ENCODE assay signal across 8 cellular contexts in the genomic region with DNA sequence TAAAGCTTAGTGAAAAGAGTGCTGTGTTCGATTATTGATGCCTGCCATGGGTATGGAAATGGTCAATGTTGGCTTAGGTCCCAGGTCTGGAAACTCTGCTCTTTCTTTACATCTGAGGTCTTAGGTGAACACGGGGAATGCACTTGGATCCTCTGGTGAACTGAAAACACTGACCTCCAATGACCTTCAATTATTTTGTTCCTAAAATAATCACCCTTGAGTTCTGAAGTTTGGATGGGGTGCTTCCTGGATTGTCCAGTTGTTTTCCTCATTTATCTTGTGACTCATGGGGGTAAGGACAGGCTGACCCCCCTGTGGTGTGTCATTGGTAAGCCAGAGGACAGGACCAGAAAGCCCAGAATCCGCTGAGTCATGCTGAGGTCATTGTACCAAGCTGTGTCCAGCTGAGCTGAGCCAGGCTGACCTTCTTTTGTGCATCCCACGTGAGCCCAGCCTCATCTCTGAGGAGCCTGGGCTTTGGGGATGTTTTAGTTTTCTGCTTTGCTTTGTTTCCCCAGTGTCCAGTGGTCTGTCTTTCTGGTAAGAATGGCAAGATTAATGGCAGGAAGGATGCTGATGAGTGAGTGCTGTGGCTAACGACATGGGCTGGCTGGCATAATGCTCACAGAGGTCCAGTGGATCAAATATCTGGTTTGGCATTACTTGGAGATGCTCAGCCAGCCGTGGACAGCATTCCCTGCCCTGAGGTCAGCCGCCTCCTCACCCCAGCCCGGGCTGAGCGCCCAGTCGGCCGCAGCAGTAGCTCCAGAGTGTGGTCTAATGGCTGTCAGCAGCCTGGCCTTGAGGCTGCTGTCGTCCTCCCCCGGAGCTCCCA. TPM values are rescaled to one million over a fixed set of nuclear protein-coding genes. Genes with fewer than 3 reads are reported as not detected.
DNase-seq lines count a peak whose midpoint lies in the region; ATAC-seq lines count a peak whose summit lies in the region.

No MANE protein-coding gene starts in this region.

- peaks cover 35% of the 10 kb centered on the region for H3K36me3 Mint-ChIP-seq in activated CD8-positive, alpha-beta T cell treated with anti-CD3 and anti-CD28 coated beads, Interleukin-2, amount 10 ng/mL, durations not matched to agents 7 days and 5 days (ENCODE audit: low read depth)
- peaks cover 49% of the 10 kb centered on the region for H3K36me3 Mint-ChIP-seq in activated CD4-positive, alpha-beta T cell treated with anti-CD3 and anti-CD28 coated beads, Interleukin-2, amount 10 ng/mL, durations not matched to agents 24 days and 14 days (ENCODE audit: low read depth)

- CTCF ChIA-PET in activated CD8-positive, alpha-beta T cell treated with anti-CD3 and anti-CD28 coated beads, Interleukin-2, amount 10 ng/mL, durations not matched to agents 7 days and 5 days (lab: Charles Lee): interaction anchor here (2.8 kb wide), 1 partner anchor 51 kb away, joined by 11 read pairs; the partner anchor contains the start of gene RNF141

- H3K27ac Mint-ChIP-seq in activated CD8-positive, alpha-beta T cell treated with anti-CD3 and anti-CD28 coated beads, Interleukin-2, amount 10 ng/mL, durations not matched to agents 7 days and 5 days: peak overlapping the region; percentile 23
- H3K27ac Mint-ChIP-seq in activated CD4-positive, alpha-beta T cell treated with anti-CD3 and anti-CD28 coated beads, Interleukin-2, amount 10 ng/mL, durations not matched to agents 24 days and 14 days: no peak overlapping the region

- no peaks in the 10 kb centered on the region for H3K9me3 Mint-ChIP-seq in activated CD8-positive, alpha-beta T cell treated with anti-CD3 and anti-CD28 coated beads, Interleukin-2, amount 10 ng/mL, durations not matched to agents 7 days and 5 days (ENCODE audit: insufficient read depth)
- H3K9me3 Mint-ChIP-seq in activated CD4-positive, alpha-beta T cell treated with anti-CD3 and anti-CD28 coated beads, Interleukin-2, amount 10 ng/mL, durations not matched to agents 24 days and 14 days: no peaks in the 10 kb centered on the region

- no peak overlapping the region for H3K4me3 Mint-ChIP-seq in activated CD8-positive, alpha-beta T cell treated with anti-CD3 and anti-CD28 coated beads, Interleukin-2, amount 10 ng/mL, durations not matched to agents 7 days and 5 days
- no peak overlapping the region for H3K4me3 Mint-ChIP-seq in activated CD4-positive, alpha-beta T cell treated with anti-CD3 and anti-CD28 coated beads, Interleukin-2, amount 10 ng/mL, durations not matched to agents 24 days and 14 days

- DNase-seq in HCEC 1CT (peak; percentile 99), glomerular visceral epithelial cell (ENCODE audit: extremely low spot score) (peak; percentile 96), posterior cingulate gyrus (peak in 8 of 10 donors; percentile 67 to 96 (median 86)), germinal center (ENCODE audit: low spot score) (no peak), DMS153 (lab: John Stamatoyannopoulos, UW) (no peak)
- no peak for DNase-seq in activated CD8-positive, alpha-beta T cell treated with anti-CD3 and anti-CD28 coated beads, Interleukin-2, amount 10 ng/mL, durations not matched to agents 7 days and 5 days
- no peak for DNase-seq in activated CD4-positive, alpha-beta T cell treated with anti-CD3 and anti-CD28 coated beads, Interleukin-2, amount 10 ng/mL, durations not matched to agents 24 days and 14 days

- peaks cover 11% of the 10 kb centered on the region for H3K4me1 Mint-ChIP-seq in activated CD8-positive, alpha-beta T cell treated with anti-CD3 and anti-CD28 coated beads, Interleukin-2, amount 10 ng/mL, durations not matched to agents 7 days and 5 days (ENCODE audit: low read depth)
- H3K4me1 Mint-ChIP-seq in activated CD4-positive, alpha-beta T cell treated with anti-CD3 and anti-CD28 coated beads, Interleukin-2, amount 10 ng/mL, durations not matched to agents 24 days and 14 days: peaks cover 15% of the 10 kb centered on the region

- POLR2A ChIA-PET in activated CD8-positive, alpha-beta T cell treated with anti-CD3 and anti-CD28 coated beads, Interleukin-2, amount 10 ng/mL, durations not matched to agents 7 days and 5 days (lab: Charles Lee): no interaction called here

- no peaks in the 10 kb centered on the region for H3K27me3 Mint-ChIP-seq in activated CD8-positive, alpha-beta T cell treated with anti-CD3 and anti-CD28 coated beads, Interleukin-2, amount 10 ng/mL, durations not matched to agents 7 days and 5 days (ENCODE audit: low read depth)
- no peaks in the 10 kb centered on the region for H3K27me3 Mint-ChIP-seq in activated CD4-positive, alpha-beta T cell treated with anti-CD3 and anti-CD28 coated beads, Interleukin-2, amount 10 ng/mL, durations not matched to agents 24 days and 14 days

- ATAC-seq in activated CD8-positive, alpha-beta T cell treated with anti-CD3 and anti-CD28 coated beads, Interleukin-2, amount 10 ng/mL, durations not matched to agents 7 days and 5 days: no peak
- ATAC-seq in HG03439 (IDR thresholded peaks at IDR 0.05; ENCODE audit: unreplicated experiment): no peak

- intact Hi-C loops in posterior cingulate gyrus (cut with DNase I): no loop called here
- intact Hi-C loops in activated CD4-positive, alpha-beta T cell treated with anti-CD3 and anti-CD28 coated beads, Interleukin-2, amount 10 ng/mL, durations not matched to agents 24 days and 14 days (cut with micrococcal nuclease): no loop called here

RNA-seq across cellular contexts. Expression of gene AMPD3, which starts 35.6 kb away (rescaled TPM):
- total RNA-seq in activated CD8-positive, alpha-beta T cell treated with anti-CD3 and anti-CD28 coated beads, Interleukin-2, amount 10 ng/mL, durations not matched to agents 7 days and 5 days: 10 to 100 TPM; 11.9 to 12.3 TPM
- 14.5 and 18.3 TPM in 2 replicates for total RNA-seq in activated CD4-positive, alpha-beta T cell treated with anti-CD3 and anti-CD28 coated beads, Interleukin-2, amount 10 ng/mL, durations not matched to agents 24 days and 14 days

RNA-seq across cellular contexts. Expression of gene RNF141, which starts 50.4 kb away (rescaled TPM):
- total RNA-seq in activated CD8-positive, alpha-beta T cell treated with anti-CD3 and anti-CD28 coated beads, Interleukin-2, amount 10 ng/mL, durations not matched to agents 7 days and 5 days: 10 to 100 TPM; 10.7 to 11.6 TPM
- total RNA-seq in activated CD4-positive, alpha-beta T cell treated with anti-CD3 and anti-CD28 coated beads, Interleukin-2, amount 10 ng/mL, durations not matched to agents 24 days and 14 days: 14.3 and 15.4 TPM in 2 replicates

Comparison
In these comparisons a context has a peak if more than half of its experiments do, and no peak if none do; other contexts are left out.
1. DNase-seq: peak in HCEC 1CT (single experiment), glomerular visceral epithelial cell (single experiment) and posterior cingulate gyrus (8 of 10); none in activated CD8-positive, alpha-beta T cell treated with anti-CD3 and anti-CD28 coated beads, Interleukin-2, amount 10 ng/mL, durations not matched to agents 7 days and 5 days (single experiment), germinal center (single experiment), activated CD4-positive, alpha-beta T cell treated with anti-CD3 and anti-CD28 coated beads, Interleukin-2, amount 10 ng/mL, durations not matched to agents 24 days and 14 days (single experiment) and DMS153 (single experiment).